Comparison of ENCODE assay signal across 19 cellular contexts in the genomic region with DNA sequence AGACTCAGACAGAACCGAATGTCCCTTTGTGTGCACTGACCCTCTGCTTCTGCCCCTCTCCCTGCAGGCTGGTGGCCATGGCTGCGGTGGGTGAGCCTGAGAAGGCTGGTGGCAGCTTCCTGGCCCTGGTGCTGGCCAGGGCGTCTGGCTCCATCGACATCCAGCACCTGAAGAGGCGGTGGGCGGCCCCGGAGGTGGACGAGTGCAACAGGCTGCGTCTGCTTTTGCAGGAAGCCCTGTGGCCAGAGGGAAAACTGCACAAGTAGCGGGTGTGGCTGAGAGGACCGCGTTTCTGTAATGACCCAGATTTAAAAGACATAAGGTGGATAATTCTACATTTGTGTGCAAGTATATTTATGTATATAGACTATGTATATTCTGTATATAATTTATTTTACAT.
"Had no signal": no experiment of that assay in that cellular context is flagged by ENCODE, and none has a peak within 500 bp of the region (broad histone marks: within the 10 kb centered on the region; RNA-seq: fewer than 3 reads in every experiment).

No MANE protein-coding gene starts in this region.

- H3K9me3 ChIP-seq: prostate gland, right atrium auricular region, transverse colon had no signal

- H3K4me3 ChIP-seq: neural progenitor cell, prostate gland, right atrium auricular region, skin epidermis, transverse colon had no signal

- H2AFZ ChIP-seq: neural progenitor cell had no signal

- H3K4me2 ChIP-seq: neural progenitor cell had no signal

- H3K4me1 ChIP-seq: foreskin keratinocyte, neural progenitor cell, prostate gland, right atrium auricular region, transverse colon had no signal

- H3K36me3 ChIP-seq: neural progenitor cell had no signal

- DNase-seq: activated CD4-positive, alpha-beta T cell treated with anti-CD3 and anti-CD28 coated beads, Interleukin-2, amount 50 U/mL, for 4 hours; activated naive CD4-positive, alpha-beta T cell; activated T-cell treated with anti-CD3 and anti-CD28 coated beads for 4 hours; foreskin keratinocyte; kidney glomerular epithelial cell; left ventricle myocardium superior; naive B cell; stimulated activated CD4-positive, alpha-beta T cell treated with anti-CD3 and anti-CD28 coated beads, Interleukin-15, amount 100 ng/mL, for 24 hours; stimulated activated CD4-positive, alpha-beta T cell treated with anti-CD3 and anti-CD28 coated beads, Interleukin-2, amount 100 ng/mL, for 48 hours; SW 1271; T-helper 2 cell; transverse colon had no signal

- H3K27me3 ChIP-seq: foreskin keratinocyte, neural progenitor cell, right atrium auricular region, transverse colon had no signal

- H3K9ac ChIP-seq: neural progenitor cell had no signal

- ATAC-seq: foreskin keratinocyte, left ventricle myocardium superior had no signal

- H3K27ac ChIP-seq: foreskin keratinocyte, neural progenitor cell, prostate gland, right atrium auricular region, skin epidermis, transverse colon, VCaP had no signal

- FAIRE-seq: astrocyte, bronchial epithelial cell had no signal
